34 cellular contexts compared by ENCODE assay signal in the genomic region with DNA sequence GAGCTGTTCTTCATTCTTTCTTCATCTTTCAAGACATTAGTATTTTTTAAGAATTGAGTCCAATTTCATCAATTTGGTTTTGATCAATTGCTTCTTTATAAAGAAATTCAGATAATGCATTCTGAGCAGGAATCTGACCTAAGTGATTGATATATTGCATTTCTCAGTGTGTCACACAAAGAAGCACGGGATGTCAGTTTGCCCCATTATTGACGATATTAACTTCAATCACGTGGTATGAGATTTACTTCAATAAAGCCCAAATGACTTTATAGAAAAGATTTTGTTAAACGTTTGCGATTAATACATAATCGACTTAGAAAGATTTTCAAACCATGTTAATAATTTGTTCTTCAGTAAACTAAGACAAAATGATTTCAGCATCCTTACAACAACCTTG.
"Had no signal": no experiment of that assay in that cellular context is flagged by ENCODE, and none has a peak within 500 bp of the region (broad histone marks: within the 10 kb centered on the region; RNA-seq: fewer than 3 reads in every experiment).

No MANE protein-coding gene starts in this region.

- H3K4me3 ChIP-seq: MG63 had no signal

- H3K36me3 ChIP-seq: MG63 had no signal

- DNase-seq: Karpas-422, Kasumi-1, MG63, MM.1S, MV-4-11, NCI-H1048, NCI-H1092, NCI-H1092 treated with DMSO at 0.1 percent for 48 hours, NCI-H1105, NCI-H1105 treated with DMSO at 0.1 percent for 48 hours, NCI-H1417, NCI-H1417 treated with DMSO at 0.1 percent for 48 hours, NCI-H1436, NCI-H1436 treated with DMSO at 0.1 percent for 48 hours, NCI-H146, NCI-H1694, NCI-H1694 treated with DMSO at 0.1 percent for 48 hours, NCI-H187, NCI-H187 treated with DMSO at 0.1 percent for 48 hours, NCI-H1930, NCI-H2029, NCI-H2029 treated with DMSO at 0.1 percent for 48 hours, NCI-H2081, NCI-H2081 treated with DMSO at 0.1 percent for 48 hours, NCI-H2107, NCI-H2171, NCI-H2171 treated with DMSO at 0.1 percent for 48 hours, NCI-H2227 treated with DMSO at 0.1 percent for 48 hours, NCI-H226, NCI-H345, NCI-H446, NCI-H446 treated with DMSO at 0.1 percent for 48 hours, NCI-H510A, NCI-H510A treated with DMSO at 0.1 percent for 48 hours had no signal

- H3K27me3 ChIP-seq: MG63 had no signal

- H3K9me3 ChIP-seq: MG63 had no signal
